Comparison of ENCODE assay signal across 25 cellular contexts in genomic region chr1:183776731-183777130, GRCh38. TPM values are rescaled to one million over a fixed set of nuclear protein-coding genes. Genes with fewer than 3 reads are reported as not detected.
DNase-seq lines count a peak whose midpoint lies in the region; ATAC-seq and TF ChIP-seq lines count a peak whose summit lies in the region.
"Had no signal": no experiment of that assay in that cellular context is flagged by ENCODE, and none has a peak within 500 bp of the region (broad histone marks: within the 10 kb centered on the region; RNA-seq: fewer than 3 reads in every experiment).

No MANE protein-coding gene starts in this region.

- POLR2A ChIA-PET in A673 (lab: Charles Lee; ENCODE audit: low non-redundant PET): no interaction called here

- H3K4me3 ChIP-seq in A673 (ENCODE audit: low read depth, low read length, poor library complexity, severe bottlenecking): no peak overlapping the region
- H3K4me3 ChIP-seq: dorsolateral prefrontal cortex, esophagus muscularis mucosa, right lobe of liver, tibial artery, vagina had no signal

- ATAC-seq in HG03460 (IDR thresholded peaks at IDR 0.05; ENCODE audit: unreplicated experiment) (no peak), GM19455 (IDR thresholded peaks at IDR 0.05; ENCODE audit: unreplicated experiment) (no peak), GM21576 (IDR thresholded peaks at IDR 0.05; ENCODE audit: unreplicated experiment) (no peak), GM18858 (IDR thresholded peaks at IDR 0.05; ENCODE audit: unreplicated experiment) (no peak)
- ATAC-seq: right lobe of liver had no signal

- no peaks in the 10 kb centered on the region for H3K27me3 ChIP-seq in A673 (replicated peaks; ENCODE audit: insufficient read depth, low read depth, low read length, poor library complexity)
- H3K27me3 ChIP-seq: dorsolateral prefrontal cortex, esophagus muscularis mucosa, neutrophil, right lobe of liver, tibial artery, vagina had no signal

- H3K36me3 ChIP-seq in A673 (ENCODE audit: insufficient read depth, low read length, poor library complexity, severe bottlenecking): peaks cover 12% of the 10 kb centered on the region
- H3K36me3 ChIP-seq: esophagus muscularis mucosa, neutrophil, right lobe of liver, tibial artery, vagina had no signal

- peak overlapping the region; percentile 96 for H3K27ac ChIP-seq in A673 (ENCODE audit: low read depth, low read length, poor library complexity, severe bottlenecking)
- H3K27ac ChIP-seq: dorsolateral prefrontal cortex, esophagus muscularis mucosa, neutrophil, right lobe of liver, tibial artery, vagina had no signal

- intact Hi-C loops in A673 (cut with micrococcal nuclease; ENCODE audit: unreplicated experiment): loop anchor here (10.0 kb wide), 1 partner anchor 1908 kb away; no protein-coding TSS in a partner anchor

- BruUV-seq in A673 (replicated peaks; lab: Mats Ljungman, UMichigan): no TSS peak

- CTCF ChIA-PET in A673 (lab: Charles Lee): no interaction called here

- no peak for TF ChIP-seq CTCF in A673 (conservative IDR thresholded peaks at IDR 0.05; ENCODE audit: low read depth, low read length)

- DNase-seq in A673 (ENCODE audit: low spot score) (no peak), HCEC 1CT (peak; percentile 6), astrocyte of the hippocampus (ENCODE audit: low read depth, low spot score) (peak; percentile 51), hepatic stellate cell (ENCODE audit: low spot score) (peak; percentile 27)
- DNase-seq: activated CD4-positive, CD25-positive, alpha-beta regulatory T cell; activated naive CD4-positive, alpha-beta T cell; activated T-cell treated with anti-CD3 and anti-CD28 coated beads, Interleukin-2, amount 50 U/mL, for 48 hours; DMS153; dorsolateral prefrontal cortex; islet precursor cell; left ventricle myocardium superior; naive B cell; NCI-H1092; NCI-H1694 treated with DMSO at 0.1 percent for 48 hours; NCI-H446 treated with DMSO at 0.1 percent for 48 hours; right lobe of liver; stimulated activated CD4-positive, alpha-beta T cell treated with anti-CD3 and anti-CD28 coated beads, Interleukin-4, amount 100 ng/mL, for 24 hours; tibial artery had no signal

- peaks cover 24% of the 10 kb centered on the region for H3K9me3 ChIP-seq in A673 (ENCODE audit: low read depth, low read length, poor library complexity, severe bottlenecking)
- H3K9me3 ChIP-seq: esophagus muscularis mucosa, neutrophil, right lobe of liver, tibial artery, vagina had no signal

- peaks cover 49% of the 10 kb centered on the region for H3K4me1 ChIP-seq in A673 (ENCODE audit: insufficient read depth, low read length, poor library complexity, severe bottlenecking)
- H3K4me1 ChIP-seq: right lobe of liver, tibial artery, vagina had no signal

RNA-seq across cellular contexts. Expression of gene RGL1, which starts 28.2 kb away (rescaled TPM):
- total RNA-seq in A673 (2021): 67.2 and 74.0 TPM in 2 replicates
